ENCODE assay signal across 36 cellular contexts in genomic region chr13:97648881-97649224, GRCh38.
"Had no signal": no experiment of that assay in that cellular context is flagged by ENCODE, and none has a peak within 500 bp of the region (broad histone marks: within the 10 kb centered on the region; RNA-seq: fewer than 3 reads in every experiment).

No MANE protein-coding gene starts in this region.

- H3K27me3 ChIP-seq: MG63 had no signal

- H3K9me3 ChIP-seq: MG63 had no signal

- H3K27ac ChIP-seq: PC-9, RWPE1, VCaP had no signal

- H3K4me3 ChIP-seq: MG63, PC-9 had no signal

- ATAC-seq: activated CD8-positive, alpha-beta memory T cell treated with anti-CD3 and anti-CD28 coated beads, Interleukin-2, amount 10 ng/mL, durations not matched to agents 7 days and 5 days; Right ventricle myocardium inferior; SK-N-SH treated with all-trans-retinoic acid at 6 μM for 48 hours; T-cell; T-helper 17 cell had no signal

- H3K4me2 ChIP-seq: PC-9 had no signal

- DNase-seq: activated B cell treated with CpG ODN at 0.5 μM for 24 hours; activated CD4-positive, alpha-beta memory T cell treated with anti-CD3 and anti-CD28 coated beads for 36 hours; activated CD4-positive, alpha-beta T cell treated with anti-CD3 and anti-CD28 coated beads for 4 hours; activated CD4-positive, alpha-beta T cell treated with anti-CD3 and anti-CD28 coated beads, Interleukin-2, amount 50 U/mL, for 1 hour; activated CD4-positive, CD25-positive, alpha-beta regulatory T cell treated with anti-CD3 and anti-CD28 coated beads, Interleukin-2, amount 50 U/mL, for 72 hours; activated CD8-positive, alpha-beta memory T cell treated with anti-CD3 and anti-CD28 coated beads for 24 hours; activated CD8-positive, alpha-beta memory T cell treated with anti-CD3 and anti-CD28 coated beads, Interleukin-2, amount 10 ng/mL, durations not matched to agents 7 days and 5 days; activated CD8-positive, alpha-beta memory T cell treated with anti-CD3 and anti-CD28 coated beads, Interleukin-2, amount 50 U/mL, for 48 hours; activated effector memory CD4-positive, alpha-beta T cell treated with Interleukin-2 at 50 U/mL for 16 hours; activated naive CD4-positive, alpha-beta T cell treated with anti-CD3 and anti-CD28 coated beads, Interleukin-2, amount 10 ng/mL, durations not matched to agents 7 days and 5 days; activated naive CD8-positive, alpha-beta T cell treated with anti-CD3 and anti-CD28 coated beads for 36 hours; activated T-cell treated with anti-CD3 and anti-CD28 coated beads, Interleukin-2, amount 50 U/mL, for 48 hours; amniotic stem cell; aorta; caudate nucleus; Kasumi-1; KG1; MG63; NCI-H1048; NCI-H1105 treated with DMSO at 0.1 percent for 48 hours; NCI-H1694; NCI-H1930; NCI-H2081 treated with DMSO at 0.1 percent for 48 hours; NCI-H345; NCI-H524 treated with DMSO at 0.1 percent for 48 hours; NK-92 treated with Interleukin-12 subunit alpha and Interleukin-12 subunit beta, amount 100 ng/mL, for 24 hours; PC-9; SIG-M5; T-cell; T-helper 17 cell had no signal

- H3K36me3 ChIP-seq: MG63 had no signal

- FAIRE-seq: bronchial epithelial cell, RCC 7860 had no signal

- H2AFZ ChIP-seq: PC-9 had no signal
